ENCODE assay signal across 1 cellular context in genomic region chr11:100687630-100688395, GRCh38.
A peak's percentile ranks its signal among the peaks of the same experiment; 100 is the strongest.
TF ChIP-seq lines count a peak whose summit lies in the region.

No MANE protein-coding gene starts in this region.

TF ChIP-seq in GM12878, 131 proteins besides CTCF, POLR2A, EP300 and RAD21 (continued from another document):
- peak; percentile 13; the same call in 1 of the 2 replicates for TF ChIP-seq ATF2 (IDR thresholded peaks at IDR 0.05; ENCODE audit: low read length)
- TF ChIP-seq BHLHE40 (IDR thresholded peaks at IDR 0.05; ENCODE audit: borderline replicate concordance in 1 of 2, low read depth in 2 of 2, low read length in 1 of 2): 0 out of 4 replicates have a peak, but pooled peaks of 1 of the 2 experiments have one; percentile 6
- no peak for TF ChIP-seq NR2C1 (IDR thresholded peaks at IDR 0.05)
- 0 out of 2 replicates have a peak, but pooled peaks have one; percentile 8 for TF ChIP-seq RUNX3 (IDR thresholded peaks at IDR 0.05; ENCODE audit: low read length)
- TF ChIP-seq EZH2 (IDR thresholded peaks at IDR 0.05; ENCODE audit: borderline replicate concordance, control insufficient read depth, low read depth, low read length): no peak
- no peak for TF ChIP-seq POU2F2 (IDR thresholded peaks at IDR 0.05; ENCODE audit: borderline replicate concordance, low read depth, low read length)
- no peak for TF ChIP-seq BRCA1 (IDR thresholded peaks at IDR 0.05; ENCODE audit: low read depth, low read length)
- TF ChIP-seq NFIC (IDR thresholded peaks at IDR 0.05; ENCODE audit: low read depth, low read length): peak; percentile 53; the same call in 1 of the 2 replicates
- TF ChIP-seq HDAC6 (IDR thresholded peaks at IDR 0.05; ENCODE audit: unreplicated experiment): peak; percentile 70
- TF ChIP-seq SMARCA5 (IDR thresholded peaks at IDR 0.05): peak; percentile 59; the same call in 1 of the 2 replicates
- peak; percentile 79 for TF ChIP-seq JUNB (IDR thresholded peaks at IDR 0.05)
- TF ChIP-seq SUPT20H (IDR thresholded peaks at IDR 0.05; ENCODE audit: borderline replicate concordance, control insufficient read depth, low read depth, low read length): no peak
- TF ChIP-seq EGR1 (IDR thresholded peaks at IDR 0.05; ENCODE audit: borderline replicate concordance in 1 of 2, low read depth in 2 of 2, low read length in 2 of 2): peak in 1 of 2 experiments; percentile 12; a peak in 1 of 3 replicates
- TF ChIP-seq RELB (IDR thresholded peaks at IDR 0.05; ENCODE audit: low read depth): 0 out of 2 replicates have a peak, but pooled peaks have one; percentile 9
- TF ChIP-seq NBN (IDR thresholded peaks at IDR 0.05): no peak
- TF ChIP-seq EED (IDR thresholded peaks at IDR 0.05; ENCODE audit: low read depth): no peak; the same call in 1 of the 2 replicates
- no peak for TF ChIP-seq HSF1 (IDR thresholded peaks at IDR 0.05; ENCODE audit: low read depth, low read length)
- TF ChIP-seq CREM (IDR thresholded peaks at IDR 0.05; ENCODE audit: low read depth): 0 out of 2 replicates have a peak, but pooled peaks have one; percentile 6
- no peak for TF ChIP-seq SIX5 (IDR thresholded peaks at IDR 0.05; ENCODE audit: low read depth, low read length, severe bottlenecking)
- peak; percentile 37 for TF ChIP-seq IKZF1 (conservative IDR thresholded peaks at IDR 0.05)
- no peak for TF ChIP-seq ZNF274 (IDR thresholded peaks at IDR 0.05; ENCODE audit: insufficient read depth, insufficient read length)
- no peak for TF ChIP-seq PAX5 (IDR thresholded peaks at IDR 0.05; ENCODE audit: borderline replicate concordance, low read depth, low read length)
- no peak for TF ChIP-seq KDM1A (IDR thresholded peaks at IDR 0.05; ENCODE audit: borderline replicate concordance)
- no peak for TF ChIP-seq CBX5 (IDR thresholded peaks at IDR 0.05; ENCODE audit: low read depth)
- no peak for TF ChIP-seq IRF3 (IDR thresholded peaks at IDR 0.05)
- TF ChIP-seq CHD1 (IDR thresholded peaks at IDR 0.05; ENCODE audit: low read depth, low read length): no peak
- peak in 1 of 2 experiments; percentile 46; a peak in 2 of 4 replicates for TF ChIP-seq IKZF2 (IDR thresholded peaks at IDR 0.05)
- TF ChIP-seq MEF2A (IDR thresholded peaks at IDR 0.05; ENCODE audit: insufficient read depth, low read depth, low read length): peak; percentile 64; the same call in 1 of the 2 replicates
- TF ChIP-seq JUND (IDR thresholded peaks at IDR 0.05; ENCODE audit: low read depth, low read length): no peak
- no peak; the same call in 1 of the 2 replicates for TF ChIP-seq POLR2AphosphoS5 (IDR thresholded peaks at IDR 0.05; ENCODE audit: low read length)
- no peak for TF ChIP-seq IRF4 (IDR thresholded peaks at IDR 0.05; ENCODE audit: low read depth, low read length)
- no peak for TF ChIP-seq RELA (IDR thresholded peaks at IDR 0.05; ENCODE audit: borderline replicate concordance, partially characterized antibody)
- no peak for TF ChIP-seq E2F4 (IDR thresholded peaks at IDR 0.05; ENCODE audit: low read depth, low read length)
- TF ChIP-seq CUX1 (IDR thresholded peaks at IDR 0.05; ENCODE audit: insufficient replicate concordance, low read depth, low read length): no peak
